16 cellular contexts compared by ENCODE assay signal in the genomic region with DNA sequence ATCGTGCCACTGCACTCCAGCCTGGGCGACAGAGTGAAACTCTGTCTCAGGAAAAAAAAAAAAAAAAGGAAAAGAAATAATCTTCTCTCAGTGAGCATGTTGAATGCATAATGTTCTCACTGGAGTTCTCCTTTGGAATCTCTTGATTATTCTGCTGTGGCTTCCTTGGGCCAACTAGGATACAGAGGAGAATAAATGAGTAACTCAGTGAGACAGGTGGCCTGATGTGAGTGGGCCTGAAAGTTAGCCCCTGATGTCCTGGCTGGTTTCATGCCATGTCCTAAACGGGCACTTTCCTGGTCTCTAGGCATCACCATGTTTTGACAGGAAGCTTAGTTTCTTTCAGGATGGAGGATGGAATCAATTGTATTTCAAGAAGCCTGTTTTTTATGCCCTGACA.
DNase-seq lines count a peak whose midpoint lies in the region; ATAC-seq and TF ChIP-seq lines count a peak whose summit lies in the region.
"Had no signal": no experiment of that assay in that cellular context is flagged by ENCODE, and none has a peak within 500 bp of the region (broad histone marks: within the 10 kb centered on the region; RNA-seq: fewer than 3 reads in every experiment).

No MANE protein-coding gene starts in this region.

- peak overlapping the region in 2 of 3 experiments; percentile 39 to 43 for H3K4me3 ChIP-seq in mammary epithelial cell (replicated peaks in 1 of 3; ENCODE audit: insufficient read depth in 1 of 3, low read depth in 2 of 3, low read length in 3 of 3)
- no peak overlapping the region for H3K4me3 ChIP-seq in mesenchymal stem cell (ENCODE audit: insufficient read depth in 1 of 2, low read depth in 1 of 2, low read length in 2 of 2)

- H3K27me3 ChIP-seq in mammary epithelial cell (ENCODE audit: insufficient read depth, low read length) (no peaks in the 10 kb centered on the region), mesenchymal stem cell (ENCODE audit: control insufficient read depth in 1 of 2, insufficient read depth in 1 of 2, low read length in 2 of 2) (no peaks in the 10 kb centered on the region)

- no peak overlapping the region for H2BK5ac ChIP-seq in mesenchymal stem cell (ENCODE audit: low read depth, low read length, poor library complexity, severe bottlenecking)

- DNase-seq in LHCN-M2 (ENCODE audit: low read depth) = peak; percentile 18
- no peak for DNase-seq in mammary epithelial cell
- no peak for DNase-seq in mesenchymal stem cell
- no peak for DNase-seq in AML-193 (lab: John Stamatoyannopoulos, UW)
- no peak for DNase-seq in medulla oblongata (ENCODE audit: extremely low spot score)
- DNase-seq in islet precursor cell = no peak
- DNase-seq: activated CD4-positive, alpha-beta T cell treated with anti-CD3 and anti-CD28 coated beads for 36 hours; anterior cingulate cortex; C1 segment of cervical spinal cord; Karpas-422; NCI-H187; stimulated activated CD4-positive, alpha-beta T cell treated with anti-CD3 and anti-CD28 coated beads, Interleukin-4, amount 100 ng/mL, for 1 hour; stimulated activated naive CD4-positive, alpha-beta T cell had no signal

- H3K23ac ChIP-seq in mesenchymal stem cell (ENCODE audit: low read length in 2 of 2) = no peak overlapping the region

- no peak for ATAC-seq in stimulated activated memory B cell treated with anti-CD40 and anti-IgM and Interleukin-4, amounts not matched to agents 10 μg/mL and 1 μg/mL and 100 μg/mL, for 72 hours
- no peak for ATAC-seq in HG03039 (IDR thresholded peaks at IDR 0.05; ENCODE audit: unreplicated experiment)

- no peak overlapping the region for H2AFZ ChIP-seq in mammary epithelial cell (ENCODE audit: low read depth, low read length)
- no peak overlapping the region for H2AFZ ChIP-seq in mesenchymal stem cell (ENCODE audit: low read depth, low read length)

- H3K14ac ChIP-seq in mesenchymal stem cell (ENCODE audit: low read length in 2 of 2) = no peak overlapping the region

- H3K9ac ChIP-seq in mammary epithelial cell (ENCODE audit: insufficient read depth, low read length) (peak overlapping the region; percentile 78), mesenchymal stem cell (ENCODE audit: low read length) (no peak overlapping the region)

- H4K20me1 ChIP-seq in mammary epithelial cell (ENCODE audit: insufficient read depth, low read length) = no peaks in the 10 kb centered on the region

- H4K91ac ChIP-seq in mesenchymal stem cell (ENCODE audit: low read length) = no peak overlapping the region

- H3K9me3 Mint-ChIP-seq in stimulated activated memory B cell treated with anti-CD40 and anti-IgM and Interleukin-4, amounts not matched to agents 10 μg/mL and 1 μg/mL and 100 μg/mL, for 72 hours = no peaks in the 10 kb centered on the region
- H3K9me3 Mint-ChIP-seq: memory B cell had no signal

- H2BK15ac ChIP-seq in mesenchymal stem cell (ENCODE audit: low read depth, poor library complexity, severe bottlenecking) = no peak overlapping the region

- H3K18ac ChIP-seq in mesenchymal stem cell (ENCODE audit: low read depth in 1 of 2, low read length in 2 of 2) = no peak overlapping the region

- peak overlapping the region; percentile 12 for H2AK5ac ChIP-seq in mesenchymal stem cell (ENCODE audit: low read length, severe bottlenecking)

- no TSS peak for BruUV-seq in mammary epithelial cell (replicated peaks; lab: Mats Ljungman, UMichigan)

- H3K79me2 ChIP-seq in mammary epithelial cell (ENCODE audit: insufficient read depth, low read length) = peaks cover 98% of the 10 kb centered on the region

- H4K8ac ChIP-seq in mesenchymal stem cell (ENCODE audit: low read length) = peak overlapping the region; percentile 59

- H3K9me3 ChIP-seq in mammary epithelial cell (replicated peaks; ENCODE audit: insufficient read depth, low read length) (no peaks in the 10 kb centered on the region), mesenchymal stem cell (ENCODE audit: control insufficient read depth, low read length) (no peaks in the 10 kb centered on the region)

- H3K4ac ChIP-seq in mesenchymal stem cell (ENCODE audit: low read depth in 1 of 2, low read length in 2 of 2) = no peak overlapping the region

- intact Hi-C loops in mammary epithelial cell (cut with micrococcal nuclease) = no loop called here

- dilution Hi-C loops in mammary epithelial cell (cut with HindIII; ENCODE audit: low sequenced_read_pairs) = no loop called here

- in situ Hi-C loops in mammary epithelial cell (cut with MboI; ENCODE audit: low sequenced_read_pairs in 2 of 2) = no loop called here

- H3K27me3 Mint-ChIP-seq in stimulated activated memory B cell treated with anti-CD40 and anti-IgM and Interleukin-4, amounts not matched to agents 10 μg/mL and 1 μg/mL and 100 μg/mL, for 72 hours = no peaks in the 10 kb centered on the region
- H3K27me3 Mint-ChIP-seq: activated CD4-positive, alpha-beta T cell treated with anti-CD3 and anti-CD28 coated beads for 36 hours; memory B cell had no signal

- H3K79me1 ChIP-seq in mesenchymal stem cell (replicated peaks; ENCODE audit: low read length, poor library complexity, severe bottlenecking) = peaks cover 27% of the 10 kb centered on the region

- no peak for TF ChIP-seq CTCF in mammary epithelial cell (conservative IDR thresholded peaks at IDR 0.05 in 1 of 2, IDR thresholded peaks at IDR 0.05 in 1 of 2; ENCODE audit: extremely low read depth in 1 of 2, insufficient read depth in 1 of 2, low read depth in 1 of 2, low read length in 2 of 2)

- peak overlapping the region; percentile 83 for H3K4me2 ChIP-seq in mammary epithelial cell (ENCODE audit: insufficient read depth, low read depth, low read length)
- no peak overlapping the region for H3K4me2 ChIP-seq in mesenchymal stem cell (ENCODE audit: low read length, poor library complexity, severe bottlenecking)

- H3K27ac Mint-ChIP-seq in stimulated activated memory B cell treated with anti-CD40 and anti-IgM and Interleukin-4, amounts not matched to agents 10 μg/mL and 1 μg/mL and 100 μg/mL, for 72 hours = peak overlapping the region; percentile 78
- H3K27ac Mint-ChIP-seq: activated CD4-positive, alpha-beta T cell treated with anti-CD3 and anti-CD28 coated beads for 36 hours had no signal

- no peaks in the 10 kb centered on the region for H3K36me3 Mint-ChIP-seq in stimulated activated memory B cell treated with anti-CD40 and anti-IgM and Interleukin-4, amounts not matched to agents 10 μg/mL and 1 μg/mL and 100 μg/mL, for 72 hours

- H3K4me1 Mint-ChIP-seq in stimulated activated memory B cell treated with anti-CD40 and anti-IgM and Interleukin-4, amounts not matched to agents 10 μg/mL and 1 μg/mL and 100 μg/mL, for 72 hours = peaks cover 26% of the 10 kb centered on the region

- H3K27ac ChIP-seq in mammary epithelial cell (ENCODE audit: insufficient read depth, low read depth, low read length) (peak overlapping the region; percentile 94), mesenchymal stem cell (ENCODE audit: low read length, poor library complexity, severe bottlenecking) (peak overlapping the region; percentile 16)

- CTCF ChIA-PET in mammary epithelial cell (lab: Charles Lee; ENCODE audit: low non-redundant PET) = no interaction called here

- H2BK12ac ChIP-seq in mesenchymal stem cell (ENCODE audit: low read length in 2 of 2) = peak overlapping the region in 1 of 2 experiments; percentile 51

- no peak overlapping the region for H2BK120ac ChIP-seq in mesenchymal stem cell (ENCODE audit: low read depth, low read length)

- 91% methylated on average over 2 of the region's 3 CpGs for WGBS in mammary epithelial cell (ENCODE audit: low coverage, missing lambda C conversion rate)
- WGBS in mesenchymal stem cell = 94% methylated on average over 3 of the region's 3 CpGs

- H3K4me3 Mint-ChIP-seq in stimulated activated memory B cell treated with anti-CD40 and anti-IgM and Interleukin-4, amounts not matched to agents 10 μg/mL and 1 μg/mL and 100 μg/mL, for 72 hours = no peak overlapping the region
- H3K4me3 Mint-ChIP-seq: activated CD4-positive, alpha-beta T cell treated with anti-CD3 and anti-CD28 coated beads for 36 hours; memory B cell had no signal

- H3K36me3 ChIP-seq in mammary epithelial cell (ENCODE audit: insufficient read depth, low read length) = no peaks in the 10 kb centered on the region
- no peaks in the 10 kb centered on the region for H3K36me3 ChIP-seq in mesenchymal stem cell (ENCODE audit: control insufficient read depth in 1 of 2, insufficient read depth in 2 of 2, low read depth in 1 of 2, low read length in 2 of 2)

- peaks cover 44% of the 10 kb centered on the region for H3K4me1 ChIP-seq in mammary epithelial cell (ENCODE audit: insufficient read depth, low read length)
- peaks cover 10% of the 10 kb centered on the region for H3K4me1 ChIP-seq in mesenchymal stem cell (ENCODE audit: control insufficient read depth, insufficient read depth, low read depth, low read length)

Comparison
In these comparisons a context has a peak if more than half of its experiments do, and no peak if none do; other contexts are left out.
1. H3K4me3 ChIP-seq: peak in mammary epithelial cell (2 of 3); none in mesenchymal stem cell (0 of 2).